8 cellular contexts compared by ENCODE assay signal in genomic region chr9:36450110-36450732, GRCh38. TPM values are rescaled to one million over a fixed set of nuclear protein-coding genes. Genes with fewer than 3 reads are reported as not detected.
DNase-seq lines count a peak whose midpoint lies in the region; ATAC-seq and TF ChIP-seq lines count a peak whose summit lies in the region.

No MANE protein-coding gene starts in this region.

- H3K4me3 ChIP-seq in right atrium auricular region: no peak overlapping the region

- no peaks in the 10 kb centered on the region for H3K27me3 ChIP-seq in right atrium auricular region

- H3K9me3 ChIP-seq in right atrium auricular region: no peaks in the 10 kb centered on the region

- in situ Hi-C loops in ACHN (cut with HindIII; ENCODE audit: low pct_ligation_motif_present, low pct_unique_long_range_greater_than_20kb, low sequenced_read_pairs): no loop called here

- H3K36me3 ChIP-seq in right atrium auricular region: no peaks in the 10 kb centered on the region

- no peak for ATAC-seq in HG02981 (IDR thresholded peaks at IDR 0.05; ENCODE audit: unreplicated experiment)

- peak; percentile 40 to 80 for TF ChIP-seq CTCF in right atrium auricular region (IDR thresholded peaks at IDR 0.05)

- DNase-seq in ACHN (peak; percentile 62), EL (peak; percentile 48), NCI-H1436 treated with DMSO at 0.1 percent for 48 hours (lab: John Stamatoyannopoulos, UW) (peak; percentile 13), right atrium auricular region (ENCODE audit: low spot score) (no peak), stromal cell of bone marrow (ENCODE audit: low read depth) (peak; percentile 40), GM19240 (ENCODE audit: insufficient read length, low spot score) (no peak)
- peak; percentile 21 for DNase-seq in activated CD4-positive, alpha-beta T cell treated with anti-CD3 and anti-CD28 coated beads for 48 hours

- H3K27ac ChIP-seq in right atrium auricular region: no peak overlapping the region

- peaks cover 0 to 12% of the 10 kb centered on the region in 2 donors for H3K4me1 ChIP-seq in right atrium auricular region

RNA-seq across cellular contexts. Expression of gene RNF38, which starts 50.2 kb away (rescaled TPM):
- 10 to 100 TPM; 21.4 to 38.6 TPM for total RNA-seq in right atrium auricular region

Comparison
In these comparisons a context has a peak if more than half of its experiments do, and no peak if none do; other contexts are left out.
1. DNase-seq: peak in ACHN (single experiment), EL (single experiment), NCI-H1436 treated with DMSO at 0.1 percent for 48 hours (single experiment), activated CD4-positive, alpha-beta T cell treated with anti-CD3 and anti-CD28 coated beads for 48 hours (single experiment) and stromal cell of bone marrow (single experiment); none in right atrium auricular region (single experiment) and GM19240 (single experiment).